Comparison of ENCODE assay signal across 17 cellular contexts in genomic region chr16:87321336-87322107, GRCh38. TPM values are rescaled to one million over a fixed set of nuclear protein-coding genes. Genes with fewer than 3 reads are reported as not detected.
DNase-seq lines count a peak whose midpoint lies in the region; ATAC-seq and TF ChIP-seq lines count a peak whose summit lies in the region.
"Had no signal": no experiment of that assay in that cellular context is flagged by ENCODE, and none has a peak within 500 bp of the region (broad histone marks: within the 10 kb centered on the region; RNA-seq: fewer than 3 reads in every experiment).

No MANE protein-coding gene starts in this region.

- in situ Hi-C loops in G401 (cut with HindIII; ENCODE audit: low sequenced_read_pairs), result no loop called here

- TF ChIP-seq CTCF in CD8-positive, alpha-beta T cell (IDR thresholded peaks at IDR 0.05), result no peak
- no peak for TF ChIP-seq CTCF in glutamatergic neuron (IDR thresholded peaks at IDR 0.05; ENCODE audit: partially characterized antibody, unreplicated experiment)
- TF ChIP-seq CTCF in GM20000 (IDR thresholded peaks at IDR 0.05; ENCODE audit: extremely low read depth, missing control alignments), result no peak
- no peak for TF ChIP-seq CTCF in Caco-2 (IDR thresholded peaks at IDR 0.05; ENCODE audit: insufficient read depth in 1 of 2, low read depth in 1 of 2, low read length in 1 of 2, severe bottlenecking in 1 of 2, unreplicated experiment in 1 of 2)

- no peaks in the 10 kb centered on the region for H3K27me3 Mint-ChIP-seq in CD8-positive, alpha-beta T cell (ENCODE audit: low read depth)
- H3K27me3 Mint-ChIP-seq in T-helper 17 cell (no peaks in the 10 kb centered on the region), glutamatergic neuron (ENCODE audit: unreplicated experiment) (peaks cover 12% of the 10 kb centered on the region), Caco-2 (ENCODE audit: insufficient read depth, unreplicated experiment) (no peaks in the 10 kb centered on the region)
- H3K27me3 Mint-ChIP-seq: B cell; CD8-positive, alpha-beta memory T cell had no signal

- no peak overlapping the region for H3K4me3 Mint-ChIP-seq in CD8-positive, alpha-beta T cell
- H3K4me3 Mint-ChIP-seq in T-helper 17 cell (no peak overlapping the region), glutamatergic neuron (ENCODE audit: unreplicated experiment) (peak overlapping the region; percentile 78), Caco-2 (ENCODE audit: unreplicated experiment) (no peak overlapping the region)
- H3K4me3 Mint-ChIP-seq: B cell had no signal

- peak overlapping the region; percentile 45 for H3K27ac Mint-ChIP-seq in CD8-positive, alpha-beta T cell
- H3K27ac Mint-ChIP-seq in T-helper 17 cell (peak overlapping the region; percentile 53), glutamatergic neuron (ENCODE audit: unreplicated experiment) (peak overlapping the region; percentile 97), Caco-2 (ENCODE audit: unreplicated experiment) (no peak overlapping the region)
- H3K27ac Mint-ChIP-seq: B cell had no signal

- H3K27me3 ChIP-seq in CD8-positive, alpha-beta T cell (ENCODE audit: insufficient read depth, low read length), result no peaks in the 10 kb centered on the region
- H3K27me3 ChIP-seq in Caco-2 (replicated peaks; ENCODE audit: control insufficient read depth, insufficient read depth, low read length), result no peaks in the 10 kb centered on the region

- peaks cover 3% of the 10 kb centered on the region for H3K36me3 Mint-ChIP-seq in CD8-positive, alpha-beta T cell
- H3K36me3 Mint-ChIP-seq in T-helper 17 cell (ENCODE audit: low read depth) (no peaks in the 10 kb centered on the region), glutamatergic neuron (ENCODE audit: unreplicated experiment) (no peaks in the 10 kb centered on the region), Caco-2 (ENCODE audit: insufficient read depth, unreplicated experiment) (peaks cover 67% of the 10 kb centered on the region)

- H3K9me3 ChIP-seq in CD8-positive, alpha-beta T cell (ENCODE audit: low read length), result no peaks in the 10 kb centered on the region
- no peaks in the 10 kb centered on the region for H3K9me3 ChIP-seq in T-helper 17 cell (ENCODE audit: control insufficient read depth, low read length, poor library complexity, severe bottlenecking)
- H3K9me3 ChIP-seq in Caco-2, result no peaks in the 10 kb centered on the region

- no peak overlapping the region for H3K4me3 ChIP-seq in CD8-positive, alpha-beta T cell (ENCODE audit: low read depth, low read length)
- H3K4me3 ChIP-seq in Caco-2 (ENCODE audit: low read depth, low read length), result no peak overlapping the region
- H3K4me3 ChIP-seq: PC-9, SK-N-MC had no signal

- peaks cover 11% of the 10 kb centered on the region for H3K4me1 ChIP-seq in CD8-positive, alpha-beta T cell (ENCODE audit: insufficient read depth, low read length)
- peaks cover 6% of the 10 kb centered on the region for H3K4me1 ChIP-seq in Caco-2

- POLR2A ChIA-PET in CD8-positive, alpha-beta T cell (lab: Charles Lee), result no interaction called here
- POLR2A ChIA-PET in Caco-2 (lab: Charles Lee), result interaction anchor here (1.1 kb wide), 1 partner anchor 34 kb away, joined by 4 read pairs; no protein-coding TSS in a partner anchor

- H3K9me3 Mint-ChIP-seq in CD8-positive, alpha-beta T cell, result no peaks in the 10 kb centered on the region
- H3K9me3 Mint-ChIP-seq in glutamatergic neuron (ENCODE audit: unreplicated experiment) (peaks cover 5% of the 10 kb centered on the region), Caco-2 (ENCODE audit: unreplicated experiment) (no peaks in the 10 kb centered on the region)
- H3K9me3 Mint-ChIP-seq: CD8-positive, alpha-beta memory T cell had no signal

- CTCF ChIA-PET in CD8-positive, alpha-beta T cell (lab: Charles Lee), result interaction anchor here (0.8 to 1.6 kb wide), 2 partner anchors 9 to 313 kb away, joined by 3 to 8 read pairs; no protein-coding TSS in a partner anchor
- CTCF ChIA-PET in Caco-2 (lab: Charles Lee), result interaction anchor here (1.1 kb wide), 1 partner anchor 73 kb away, joined by 6 read pairs; no protein-coding TSS in a partner anchor

- H3K4me1 Mint-ChIP-seq in CD8-positive, alpha-beta T cell (ENCODE audit: low read depth), result peaks cover 21% of the 10 kb centered on the region
- H3K4me1 Mint-ChIP-seq in T-helper 17 cell (peaks cover 19% of the 10 kb centered on the region), glutamatergic neuron (ENCODE audit: low read depth, unreplicated experiment) (peaks cover 36% of the 10 kb centered on the region), Caco-2 (ENCODE audit: low read depth, unreplicated experiment) (peaks cover 7% of the 10 kb centered on the region)

- DNase-seq in CD8-positive, alpha-beta T cell, result no peak
- peak; percentile 91 for DNase-seq in G401 (ENCODE audit: low spot score)
- DNase-seq in T-helper 17 cell, result no peak
- peak; percentile 23 for DNase-seq in glutamatergic neuron
- no peak for DNase-seq in GM20000 (ENCODE audit: low spot score)
- DNase-seq in Caco-2, result no peak
- no peak for DNase-seq in T1000 (lab: John Stamatoyannopoulos, UW)
- no peak for DNase-seq in superior temporal gyrus (ENCODE audit: extremely low spot score)
- DNase-seq: CD8-positive, alpha-beta memory T cell; H7; Kasumi-1; NCI-H1417; NCI-H2081 treated with DMSO at 0.1 percent for 48 hours; NCI-H345; PC-9 had no signal

- intact Hi-C loops in CD8-positive, alpha-beta T cell (cut with DNase I, micrococcal nuclease), result no loop called here
- intact Hi-C loops in Caco-2 (cut with micrococcal nuclease; ENCODE audit: unreplicated experiment), result no loop called here

- no peaks in the 10 kb centered on the region for H3K36me3 ChIP-seq in CD8-positive, alpha-beta T cell (ENCODE audit: insufficient read depth, low read length)
- peaks cover 2% of the 10 kb centered on the region; the same call in 1 of the 2 replicates for H3K36me3 ChIP-seq in Caco-2 (ENCODE audit: control insufficient read depth, insufficient read depth, low read length)

- ATAC-seq in CD8-positive, alpha-beta T cell, result no peak
- ATAC-seq in T-helper 17 cell, result no peak

- no TSS peak for BruUV-seq in Caco-2 (replicated peaks; lab: Mats Ljungman, UMichigan)

- no peak overlapping the region for H3K27ac ChIP-seq in CD8-positive, alpha-beta T cell (ENCODE audit: low read depth, low read length)
- H3K27ac ChIP-seq: PC-9, SK-N-MC had no signal

RNA-seq across cellular contexts. Expression of gene C16orf95, which starts 4.3 kb away (rescaled TPM):
- 1 to 10 TPM in 1 of 2 experiments, under 1 TPM in 1; 0.76 to 1.2 TPM for total RNA-seq in CD8-positive, alpha-beta T cell
- 7.0 and 14.2 TPM in 2 replicates for total RNA-seq in G401 (2014; rRNA removed; shearing (Covaris generic))
- total RNA-seq in T-helper 17 cell (1 to 10 TPM; 2.0 to 2.6 TPM), glutamatergic neuron (ENCODE audit: unreplicated experiment) (9.2 TPM), Caco-2 (2022) (4.4 and 6.9 TPM in 2 replicates)

Comparison
In these comparisons a context has a peak if more than half of its experiments do, and no peak if none do; other contexts are left out.
1. DNase-seq: peak in G401 (single experiment) and glutamatergic neuron (single experiment); none in CD8-positive, alpha-beta T cell (0 of 7), T-helper 17 cell (0 of 3), GM20000 (single experiment), Caco-2 (0 of 2), T1000 (single experiment) and superior temporal gyrus (single experiment).